Comparison of ENCODE assay signal across 8 cellular contexts in genomic region chr12:110072636-110073035, GRCh38. TPM values are rescaled to one million over a fixed set of nuclear protein-coding genes. Genes with fewer than 3 reads are reported as not detected.
A peak's percentile ranks its signal among the peaks of the same experiment; 100 is the strongest.
DNase-seq lines count a peak whose midpoint lies in the region; ATAC-seq, FAIRE-seq and TF ChIP-seq lines count a peak whose summit lies in the region.
"Not testable (repeated sequence)": the region's sequence is repeated elsewhere in the genome, so short reads cannot be mapped to it uniquely, and the experiment has no call there.

No MANE protein-coding gene starts in this region.

- H3K4me2 ChIP-seq in BLaER1 (peak overlapping the region; percentile 80), HepG2 (ENCODE audit: low read depth, low read length) (peak overlapping the region; percentile 45)
- H3K4me2 ChIP-seq in IMR-90 (ENCODE audit: low read depth, low read length): not testable (repeated sequence)

- 0 out of 2 replicates have a peak overlapping the region, but pooled peaks have one; percentile 29 for H3K23ac ChIP-seq in IMR-90 (ENCODE audit: low read depth, low read length)

- dilution Hi-C loops in IMR-90 (cut with HindIII; ENCODE audit: low sequenced_read_pairs, unreplicated experiment): not testable (repeated sequence)

- FAIRE-seq in HepG2 (lab: Jason Lieb, UNC): not testable (repeated sequence)

- not testable (repeated sequence) for H2BK120ac ChIP-seq in IMR-90 (ENCODE audit: low read depth, low read length)

- H3K36me3 Mint-ChIP-seq in activated CD4-positive, alpha-beta T cell treated with anti-CD3 and anti-CD28 coated beads, Interleukin-2, amount 10 ng/mL, durations not matched to agents 24 days and 14 days (ENCODE audit: low read depth): peaks cover 28% of the 10 kb centered on the region
- not testable (repeated sequence) for H3K36me3 Mint-ChIP-seq in activated naive CD8-positive, alpha-beta T cell treated with anti-CD3 and anti-CD28 coated beads for 36 hours

- not testable (repeated sequence) for BruUV-seq in IMR-90 (replicated peaks; lab: Mats Ljungman, UMichigan); HepG2 (replicated peaks; lab: Mats Ljungman, UMichigan)

- H3K4me1 Mint-ChIP-seq in activated CD4-positive, alpha-beta T cell treated with anti-CD3 and anti-CD28 coated beads, Interleukin-2, amount 10 ng/mL, durations not matched to agents 24 days and 14 days: peaks cover 42% of the 10 kb centered on the region
- H3K4me1 Mint-ChIP-seq in activated naive CD8-positive, alpha-beta T cell treated with anti-CD3 and anti-CD28 coated beads for 36 hours: peaks cover 21% of the 10 kb centered on the region

- peak overlapping the region; percentile 93 for H2AFZ ChIP-seq in IMR-90 (replicated peaks; ENCODE audit: low read length, poor library complexity)
- not testable (repeated sequence) for H2AFZ ChIP-seq in HepG2 (ENCODE audit: low read length)

- H3K9me3 ChIP-seq in BLaER1; IMR-90 (ENCODE audit: control insufficient read depth, insufficient read depth, low read length); HepG2 (ENCODE audit: low read length); suprapubic skin: not testable (repeated sequence)

- peaks cover 23% of the 10 kb centered on the region for H3K4me1 ChIP-seq in BLaER1
- not testable (repeated sequence) for H3K4me1 ChIP-seq in IMR-90 (ENCODE audit: control insufficient read depth, insufficient read depth, low read length)
- peaks cover 34% of the 10 kb centered on the region for H3K4me1 ChIP-seq in HepG2 (ENCODE audit: insufficient read depth, low read length)
- peaks cover 13% of the 10 kb centered on the region for H3K4me1 ChIP-seq in suprapubic skin

- not testable (repeated sequence) for TF ChIP-seq EP300 in HepG2 (IDR thresholded peaks at IDR 0.05; ENCODE audit: low read depth in 2 of 2, low read length in 2 of 2); HepG2 (CRISPR knock-in tag; IDR thresholded peaks at IDR 0.05; ENCODE audit: borderline replicate concordance); suprapubic skin (IDR thresholded peaks at IDR 0.05)

- H3K4me3 Mint-ChIP-seq in activated CD4-positive, alpha-beta T cell treated with anti-CD3 and anti-CD28 coated beads, Interleukin-2, amount 10 ng/mL, durations not matched to agents 24 days and 14 days: peak overlapping the region; percentile 96
- H3K4me3 Mint-ChIP-seq in activated naive CD8-positive, alpha-beta T cell treated with anti-CD3 and anti-CD28 coated beads for 36 hours: peak overlapping the region; percentile 75

- CTCF ChIA-PET in IMR-90 (lab: Yijun Ruan, JAX); HepG2 (lab: Yijun Ruan, JAX; ENCODE audit: low intra/inter-chr PET ratio, low total read pairs): not testable (repeated sequence)

- not testable (repeated sequence) for H3K18ac ChIP-seq in IMR-90 (ENCODE audit: low read depth, low read length)

- H3K14ac ChIP-seq in IMR-90 (replicated peaks; ENCODE audit: low read depth, low read length): not testable (repeated sequence)

- in situ Hi-C loops in IMR-90 (cut with MboI; ENCODE audit: low sequenced_read_pairs); HepG2 (cut with HindIII; ENCODE audit: extremely low pct_ligation_motif_present, low pct_unique_long_range_greater_than_20kb): not testable (repeated sequence)

- not testable (repeated sequence) for H2BK15ac ChIP-seq in IMR-90 (ENCODE audit: low read depth, low read length)

- not testable (repeated sequence) for H3K9me1 ChIP-seq in IMR-90 (ENCODE audit: insufficient read depth, low read length)

- not testable (repeated sequence) for H2BK5ac ChIP-seq in IMR-90 (ENCODE audit: low read depth, low read length, poor library complexity, severe bottlenecking)

- POLR2A ChIA-PET in IMR-90 (lab: Charles Lee; ENCODE audit: unreplicated experiment): not testable (repeated sequence)
- POLR2A ChIA-PET in HepG2 (lab: Yijun Ruan, JAX): interaction anchor here (1.5 kb wide), 1 partner anchor 12 kb away, joined by 4 read pairs; no protein-coding TSS in a partner anchor

- not testable (repeated sequence) for H3K79me2 ChIP-seq in HepG2 (ENCODE audit: insufficient read depth, low read length)

- H3K79me1 ChIP-seq in IMR-90 (ENCODE audit: low read depth in 1 of 2, low read length in 2 of 2): not testable (repeated sequence)

- not testable (repeated sequence) for H3K36me3 ChIP-seq in BLaER1; IMR-90 (ENCODE audit: control insufficient read depth, insufficient read depth, low read length); HepG2 (replicated peaks in 1 of 2; ENCODE audit: control insufficient read depth in 1 of 2, insufficient read depth in 2 of 2, low read length in 2 of 2); suprapubic skin

- H3K56ac ChIP-seq in IMR-90 (ENCODE audit: extremely low read depth, insufficient read depth, low read length): not testable (repeated sequence)

- H4K5ac ChIP-seq in IMR-90 (ENCODE audit: low read depth, low read length): not testable (repeated sequence)

- H2BK20ac ChIP-seq in IMR-90 (ENCODE audit: low read depth, low read length): not testable (repeated sequence)

- not testable (repeated sequence) for DNase-seq in IMR-90; activated CD4-positive, alpha-beta T cell treated with anti-CD3 and anti-CD28 coated beads, Interleukin-2, amount 10 ng/mL, durations not matched to agents 24 days and 14 days; activated naive CD8-positive, alpha-beta T cell treated with anti-CD3 and anti-CD28 coated beads for 36 hours; dorsolateral prefrontal cortex; HepG2 (ENCODE audit: low spot score); suprapubic skin (ENCODE audit: low spot score in 2 of 2)
- peak; percentile 12 for DNase-seq in posterior vena cava (ENCODE audit: low spot score)

- H3K9me3 Mint-ChIP-seq in activated CD4-positive, alpha-beta T cell treated with anti-CD3 and anti-CD28 coated beads, Interleukin-2, amount 10 ng/mL, durations not matched to agents 24 days and 14 days; activated naive CD8-positive, alpha-beta T cell treated with anti-CD3 and anti-CD28 coated beads for 36 hours: not testable (repeated sequence)

- TF ChIP-seq RAD21 in IMR-90 (IDR thresholded peaks at IDR 0.05; ENCODE audit: low read length); HepG2 (CRISPR knock-in tag; IDR thresholded peaks at IDR 0.05): not testable (repeated sequence)

- TF ChIP-seq POLR2A in IMR-90 (IDR thresholded peaks at IDR 0.05; ENCODE audit: low read depth, low read length); HepG2 (IDR thresholded peaks at IDR 0.05; ENCODE audit: insufficient read depth in 1 of 2, low read depth in 2 of 2, low read length in 2 of 2); suprapubic skin (IDR thresholded peaks at IDR 0.05): not testable (repeated sequence)

- not testable (repeated sequence) for H3K4ac ChIP-seq in IMR-90 (ENCODE audit: low read depth, low read length)

- H2AK5ac ChIP-seq in IMR-90 (ENCODE audit: low read depth, low read length): not testable (repeated sequence)

- peak overlapping the region; percentile 68 for H3K9ac ChIP-seq in BLaER1
- not testable (repeated sequence) for H3K9ac ChIP-seq in IMR-90 (ENCODE audit: low read depth, low read length); HepG2 (ENCODE audit: insufficient read depth, low read depth, low read length)

- H3K4me3 ChIP-seq in BLaER1 (peak overlapping the region; percentile 56), dorsolateral prefrontal cortex (peak overlapping the region; percentile 36 to 81 (median 63)), suprapubic skin (peak overlapping the region; percentile 45)
- not testable (repeated sequence) for H3K4me3 ChIP-seq in IMR-90 (ENCODE audit: insufficient read depth, low read depth, low read length); HepG2 (replicated peaks in 1 of 3; ENCODE audit: insufficient read depth in 1 of 3, low read depth in 2 of 3, low read length in 3 of 3)

- H3K27me3 Mint-ChIP-seq in activated CD4-positive, alpha-beta T cell treated with anti-CD3 and anti-CD28 coated beads, Interleukin-2, amount 10 ng/mL, durations not matched to agents 24 days and 14 days; activated naive CD8-positive, alpha-beta T cell treated with anti-CD3 and anti-CD28 coated beads for 36 hours: not testable (repeated sequence)

- H4K20me1 ChIP-seq in BLaER1; IMR-90 (ENCODE audit: insufficient read depth, low read length); HepG2 (ENCODE audit: insufficient read depth, low read length): not testable (repeated sequence)

- ATAC-seq in IMR-90 (ENCODE audit: low read depth); HepG2: not testable (repeated sequence)

- H4K91ac ChIP-seq in IMR-90 (ENCODE audit: insufficient read depth, low read depth, low read length): not testable (repeated sequence)

- no CpG with 5 or more reads among the region's 9 CpGs for WGBS in IMR-90 (ENCODE audit: extremely low coverage in 2 of 2, insufficient read length in 1 of 2), 2 experiments
- 75% methylated on average over 9 of the region's 9 CpGs for WGBS in HepG2 (ENCODE audit: low lambda C conversion rate)
- 55% methylated on average over 9 of the region's 9 CpGs for WGBS in suprapubic skin

- peak overlapping the region; percentile 50 for H3K27ac ChIP-seq in BLaER1
- not testable (repeated sequence) for H3K27ac ChIP-seq in IMR-90 (ENCODE audit: insufficient read depth, low read length); HepG2 (ENCODE audit: extremely low read length, insufficient read depth, low read length); suprapubic skin
- H3K27ac ChIP-seq in dorsolateral prefrontal cortex: peak overlapping the region; percentile 76 to 99 (median 97)

- H4K8ac ChIP-seq in IMR-90 (ENCODE audit: low read depth in 2 of 2, low read length in 2 of 2): peak overlapping the region in 1 of 2 experiments; percentile 57; a peak in 2 of 4 replicates

- not testable (repeated sequence) for H2AK9ac ChIP-seq in IMR-90 (replicated peaks; ENCODE audit: low read depth, low read length, poor library complexity)

- not testable (repeated sequence) for TF ChIP-seq CTCF in IMR-90 (conservative IDR thresholded peaks at IDR 0.05; ENCODE audit: low read depth, low read length); dorsolateral prefrontal cortex (IDR thresholded peaks at IDR 0.05 in 54 of 56, conservative IDR thresholded peaks at IDR 0.05 in 2 of 56; ENCODE audit: low read depth in 1 of 56, partially characterized antibody in 56 of 56); HepG2 (CRISPR knock-in tag; IDR thresholded peaks at IDR 0.05); suprapubic skin (IDR thresholded peaks at IDR 0.05)

- not testable (repeated sequence) for H3K27me3 ChIP-seq in BLaER1; IMR-90 (ENCODE audit: control insufficient read depth, insufficient read depth, low read length); dorsolateral prefrontal cortex; HepG2 (ENCODE audit: control insufficient read depth in 1 of 2, insufficient read depth in 2 of 2, low read length in 2 of 2); suprapubic skin

- intact Hi-C loops in IMR-90 (cut with micrococcal nuclease); activated CD4-positive, alpha-beta T cell treated with anti-CD3 and anti-CD28 coated beads, Interleukin-2, amount 10 ng/mL, durations not matched to agents 24 days and 14 days (cut with micrococcal nuclease); HepG2 (cut with micrococcal nuclease; ENCODE audit: unreplicated experiment); posterior vena cava (cut with DNase I): not testable (repeated sequence)
- intact Hi-C loops in dorsolateral prefrontal cortex (cut with DNase I): loop anchor here in 1 of 2 donors (1.0 to 2.0 kb wide), 2 partner anchors 14 to 29 kb away; no protein-coding TSS in a partner anchor

- H3K27ac Mint-ChIP-seq in activated CD4-positive, alpha-beta T cell treated with anti-CD3 and anti-CD28 coated beads, Interleukin-2, amount 10 ng/mL, durations not matched to agents 24 days and 14 days: peak overlapping the region; percentile 96
- H3K27ac Mint-ChIP-seq in activated naive CD8-positive, alpha-beta T cell treated with anti-CD3 and anti-CD28 coated beads for 36 hours: not testable (repeated sequence)

RNA-seq across cellular contexts. Expression of gene C12orf76, which starts 24.3 kb away (rescaled TPM):
- total RNA-seq in IMR-90 (2012; rRNA removed) (5.0 and 6.7 TPM in 2 replicates), dorsolateral prefrontal cortex (100 to 1,000 TPM in 71 of 120 experiments, 10 to 100 TPM in 49; 66.2 to 164 (median 106) TPM), HepG2 (2016; rRNA removed; fragmentation: Illumina TruSeq; extraction: Trizol) (15.8 and 16.9 TPM in 2 replicates), posterior vena cava (1 to 10 TPM; 6.7 to 9.2 TPM), suprapubic skin (10 to 100 TPM in 3 of 4 donors, 1 to 10 TPM in 1; 7.9 to 16.2 (median 10.6) TPM)
- polyA plus RNA-seq in IMR-90 (2012; rRNA removed) (6.2 and 7.1 TPM in 2 replicates), HepG2 (2011; rRNA removed) (38.4 and 40.6 TPM in 2 replicates)
- polyA plus RNA-seq in IMR-90 (2012; cell fraction: cytosol; rRNA removed): 5.0 and 10.8 TPM in 2 replicates
- 8.1 and 15.5 TPM in 2 replicates for polyA plus RNA-seq in IMR-90 (2012; cell fraction: nucleus; rRNA removed; ENCODE audit: low replicate concordance)
- total RNA-seq in activated CD4-positive, alpha-beta T cell treated with anti-CD3 and anti-CD28 coated beads, Interleukin-2, amount 10 ng/mL, durations not matched to agents 24 days and 14 days: 21.3 and 25.1 TPM in 2 replicates
- 1 to 10 TPM; 6.6 to 7.3 TPM for total RNA-seq in activated naive CD8-positive, alpha-beta T cell treated with anti-CD3 and anti-CD28 coated beads for 36 hours
- total RNA-seq in HepG2 (2016; cell fraction: cytosol; rRNA removed; fragmentation: Illumina TruSeq; extraction: Trizol; ENCODE audit: low read depth): 6.8 and 8.8 TPM in 2 replicates
- 13.7 and 15.4 TPM in 2 replicates for total RNA-seq in HepG2 (2016; cell fraction: insoluble cytoplasmic fraction; rRNA removed; fragmentation: Illumina TruSeq; extraction: Trizol)
- total RNA-seq in HepG2 (2016; cell fraction: membrane; rRNA removed; fragmentation: Illumina TruSeq; extraction: Trizol): 17.6 and 19.4 TPM in 2 replicates
- 13.3 and 15.3 TPM in 2 replicates for total RNA-seq in HepG2 (2016; cell fraction: nucleus; rRNA removed; fragmentation: Illumina TruSeq; extraction: Trizol)
- polyA plus RNA-seq in HepG2 (2011; cell fraction: cytosol; rRNA removed): 34.5 and 40.6 TPM in 2 replicates
- 18.0 and 31.2 TPM in 2 replicates for polyA plus RNA-seq in HepG2 (2011; cell fraction: nucleus; rRNA removed)
- polyA plus RNA-seq in HepG2 (2012): 33.1 and 35.3 TPM in 2 replicates
- polyA plus RNA-seq in HepG2 (2016; cell fraction: cytosol; fragmentation: Illumina TruSeq; extraction: Trizol; ENCODE audit: low read depth): 9.1 and 11.1 TPM in 2 replicates
- polyA plus RNA-seq in HepG2 (2016; cell fraction: insoluble cytoplasmic fraction; fragmentation: Illumina TruSeq; extraction: Trizol; ENCODE audit: low read depth): 14.2 and 15.0 TPM in 2 replicates
- 15.2 and 16.5 TPM in 2 replicates for polyA plus RNA-seq in HepG2 (2016; cell fraction: membrane; fragmentation: Illumina TruSeq; extraction: Trizol; ENCODE audit: low read depth)
- polyA plus RNA-seq in HepG2 (2016; cell fraction: nucleus; fragmentation: Illumina TruSeq; extraction: Trizol; ENCODE audit: insufficient read depth, low read depth): 31.0 and 32.0 TPM in 2 replicates
- polyA minus RNA-seq in HepG2 (2011; rRNA and poly(A)+ RNA removed; ENCODE audit: low replicate concordance): 7.5 and 15.0 TPM in 2 replicates
- polyA minus RNA-seq in HepG2 (2011; cell fraction: cytosol; rRNA and poly(A)+ RNA removed): 17.7 and 19.8 TPM in 2 replicates
- 12.7 and 15.9 TPM in 2 replicates for polyA minus RNA-seq in HepG2 (2011; cell fraction: nucleus; rRNA and poly(A)+ RNA removed)

RNA-seq across cellular contexts. Expression of gene IFT81, which starts 51.5 kb away (rescaled TPM):
- 6.1 and 10.6 TPM in 2 replicates for total RNA-seq in IMR-90 (2012; rRNA removed)
- polyA plus RNA-seq in IMR-90 (2012; rRNA removed): 6.7 and 8.1 TPM in 2 replicates
- 1.5 and 2.1 TPM in 2 replicates for polyA plus RNA-seq in IMR-90 (2012; cell fraction: cytosol; rRNA removed)
- 2.3 and 9.2 TPM in 2 replicates for polyA plus RNA-seq in IMR-90 (2012; cell fraction: nucleus; rRNA removed; ENCODE audit: low replicate concordance)
- 1.5 and 1.6 TPM in 2 replicates for total RNA-seq in activated CD4-positive, alpha-beta T cell treated with anti-CD3 and anti-CD28 coated beads, Interleukin-2, amount 10 ng/mL, durations not matched to agents 24 days and 14 days
- total RNA-seq in activated naive CD8-positive, alpha-beta T cell treated with anti-CD3 and anti-CD28 coated beads for 36 hours: 1 to 10 TPM; 3.1 to 3.4 TPM
- total RNA-seq in dorsolateral prefrontal cortex: 10 to 100 TPM; 12.0 to 29.3 (median 19.0) TPM
- total RNA-seq in HepG2 (2016; rRNA removed; fragmentation: Illumina TruSeq; extraction: Trizol): 13.0 and 13.3 TPM in 2 replicates
- total RNA-seq in HepG2 (2016; cell fraction: cytosol; rRNA removed; fragmentation: Illumina TruSeq; extraction: Trizol; ENCODE audit: low read depth): 11.0 and 12.4 TPM in 2 replicates
- total RNA-seq in HepG2 (2016; cell fraction: insoluble cytoplasmic fraction; rRNA removed; fragmentation: Illumina TruSeq; extraction: Trizol): 11.7 and 13.4 TPM in 2 replicates
- 6.8 and 7.4 TPM in 2 replicates for total RNA-seq in HepG2 (2016; cell fraction: membrane; rRNA removed; fragmentation: Illumina TruSeq; extraction: Trizol)
- total RNA-seq in HepG2 (2016; cell fraction: nucleus; rRNA removed; fragmentation: Illumina TruSeq; extraction: Trizol): 15.0 and 16.9 TPM in 2 replicates
- 3.1 and 4.2 TPM in 2 replicates for polyA plus RNA-seq in HepG2 (2011; rRNA removed)
- polyA plus RNA-seq in HepG2 (2011; cell fraction: cytosol; rRNA removed): 1.2 and 1.5 TPM in 2 replicates
- polyA plus RNA-seq in HepG2 (2011; cell fraction: nucleus; rRNA removed): 7.0 and 7.1 TPM in 2 replicates
- polyA plus RNA-seq in HepG2 (2012): 4.5 and 5.3 TPM in 2 replicates
- 0.58 and 0.62 TPM in 2 replicates for polyA plus RNA-seq in HepG2 (2016; cell fraction: cytosol; fragmentation: Illumina TruSeq; extraction: Trizol; ENCODE audit: low read depth)
- 11.3 and 11.5 TPM in 2 replicates for polyA plus RNA-seq in HepG2 (2016; cell fraction: insoluble cytoplasmic fraction; fragmentation: Illumina TruSeq; extraction: Trizol; ENCODE audit: low read depth)
- 1.2 and 1.8 TPM in 2 replicates for polyA plus RNA-seq in HepG2 (2016; cell fraction: membrane; fragmentation: Illumina TruSeq; extraction: Trizol; ENCODE audit: low read depth)
- 21.3 and 21.4 TPM in 2 replicates for polyA plus RNA-seq in HepG2 (2016; cell fraction: nucleus; fragmentation: Illumina TruSeq; extraction: Trizol; ENCODE audit: insufficient read depth, low read depth)
- 1.5 and 2.3 TPM in 2 replicates for polyA minus RNA-seq in HepG2 (2011; rRNA and poly(A)+ RNA removed; ENCODE audit: low replicate concordance)
- polyA minus RNA-seq in HepG2 (2011; cell fraction: cytosol; rRNA and poly(A)+ RNA removed): 3.5 and 4.3 TPM in 2 replicates
- 13.3 and 14.9 TPM in 2 replicates for polyA minus RNA-seq in HepG2 (2011; cell fraction: nucleus; rRNA and poly(A)+ RNA removed)
- total RNA-seq in posterior vena cava: 10 to 100 TPM; 15.0 to 19.2 TPM
- total RNA-seq in suprapubic skin: 10 to 100 TPM in 1 of 4 donors, 1 to 10 TPM in 3; 4.8 to 15.5 (median 5.3) TPM
